Comparison of ENCODE assay signal across 8 cellular contexts in the genomic region with DNA sequence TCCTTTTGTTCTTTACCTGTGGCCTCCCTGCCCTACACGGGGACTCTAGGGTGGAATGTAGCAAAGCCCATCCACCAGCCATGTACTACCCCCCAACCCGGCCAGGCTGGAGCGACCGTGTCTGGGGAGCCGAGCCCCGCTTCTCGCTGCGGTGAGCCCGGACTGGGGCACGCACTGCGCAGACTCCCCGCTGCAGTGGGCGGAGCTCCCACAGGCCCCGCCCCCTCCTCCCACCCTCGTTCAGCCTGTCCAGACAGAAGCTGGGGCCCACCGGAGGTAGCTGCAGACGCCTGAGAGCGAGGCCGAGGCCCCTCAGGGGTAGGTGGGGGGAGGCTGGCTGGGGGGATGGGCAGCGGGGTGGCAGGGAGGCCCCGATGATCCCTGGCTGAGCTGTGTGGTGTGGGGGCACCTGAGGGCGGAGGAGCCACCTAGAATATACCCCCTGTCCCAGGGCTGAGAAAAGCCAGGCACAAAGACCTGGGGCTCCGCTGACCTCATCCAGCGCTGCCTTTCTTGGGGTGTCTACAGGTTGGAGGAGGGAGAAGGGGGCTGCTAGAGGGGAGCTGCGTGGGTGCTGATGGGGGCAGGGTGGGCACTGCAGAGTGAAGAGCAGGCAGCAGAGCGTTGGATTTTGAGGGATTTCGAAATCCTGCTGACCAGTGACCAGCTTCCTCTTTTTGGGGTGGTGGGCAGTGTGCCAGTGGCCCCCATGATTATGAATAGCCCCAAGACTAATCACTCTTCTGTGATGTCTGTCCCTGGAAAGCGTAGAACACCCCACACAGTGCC. TPM values are rescaled to one million over a fixed set of nuclear protein-coding genes. Genes with fewer than 3 reads are reported as not detected.
DNase-seq lines count a peak whose midpoint lies in the region; ATAC-seq and TF ChIP-seq lines count a peak whose summit lies in the region.

No MANE protein-coding gene starts in this region.

- TF ChIP-seq CTCF in Peyer's patch (IDR thresholded peaks at IDR 0.05) (no peak), astrocyte of the cerebellum (IDR thresholded peaks at IDR 0.05; ENCODE audit: low read depth, low read length, missing control alignments) (no peak)

- in situ Hi-C loops in astrocyte of the cerebellum (cut with HindIII; ENCODE audit: low sequenced_read_pairs): no loop called here

- H3K27ac ChIP-seq in Peyer's patch: peak overlapping the region in 1 of 4 donors; percentile 32

- no peak for ATAC-seq in HG03342 (IDR thresholded peaks at IDR 0.05; ENCODE audit: unreplicated experiment)

- no peaks in the 10 kb centered on the region for H3K27me3 ChIP-seq in Peyer's patch

- H3K9me3 ChIP-seq in Peyer's patch: no peaks in the 10 kb centered on the region

- TF ChIP-seq POLR2A in GM19099 (IDR thresholded peaks at IDR 0.05; ENCODE audit: extremely low read depth, insufficient read length, low read depth) (peak; percentile 42), Peyer's patch (IDR thresholded peaks at IDR 0.05) (no peak)

- peaks cover 0 to 31% (median 0%) of the 10 kb centered on the region in 3 donors for H3K36me3 ChIP-seq in Peyer's patch

- H3K4me3 ChIP-seq in Peyer's patch (peak overlapping the region in 3 of 4 donors; percentile 12 to 39 (median 34)), astrocyte of the cerebellum (ENCODE audit: low read depth, low read length) (peak overlapping the region; percentile 45)

- peaks cover 0 to 4% (median 2%) of the 10 kb centered on the region in 4 donors for H3K4me1 ChIP-seq in Peyer's patch

- DNase-seq in Peyer's patch (peak in 2 of 3 donors; percentile 60 to 72), astrocyte of the cerebellum (ENCODE audit: low read depth) (peak; percentile 16), hypothalamus (lab: John Stamatoyannopoulos, UW) (peak in 47 of 51 donors; percentile 5 to 79 (median 48)), retina (peak; percentile 87), HT-29 (ENCODE audit: low spot score) (no peak)
- no peak for DNase-seq in NK-92 treated with Interleukin-12 subunit alpha and Interleukin-12 subunit beta, amount 100 ng/mL, for 24 hours (lab: John Stamatoyannopoulos, UW)

RNA-seq across cellular contexts. Expression of gene PLD3, which starts 17.3 kb away (rescaled TPM):
- total RNA-seq in Peyer's patch: 100 to 1,000 TPM in 3 of 4 donors, 10 to 100 TPM in 1; 61.9 to 210 (median 162) TPM
- total RNA-seq in HT-29 (2014; rRNA removed; shearing (Covaris generic)): 156 and 178 TPM in 2 replicates

RNA-seq across cellular contexts. Expression of gene C19orf47, which starts 17.6 kb away (rescaled TPM):
- total RNA-seq in Peyer's patch: 10 to 100 TPM in 2 of 4 donors, 1 to 10 TPM in 2; 5.8 to 11.3 (median 9.9) TPM
- total RNA-seq in HT-29 (2014; rRNA removed; shearing (Covaris generic)): 35.7 and 36.9 TPM in 2 replicates

RNA-seq across cellular contexts. Expression of gene HIPK4, which starts 24.2 kb away (rescaled TPM):
- total RNA-seq in Peyer's patch: not detected
- total RNA-seq in HT-29 (2014; rRNA removed; shearing (Covaris generic)): 0.10 TPM in 1 of 2 replicates, not detected in the other

RNA-seq across cellular contexts. Expression of gene PRX, which starts 47.4 kb away (rescaled TPM):
- total RNA-seq in Peyer's patch: 1 to 10 TPM; 1.4 to 7.4 (median 3.0) TPM
- total RNA-seq in HT-29 (2014; rRNA removed; shearing (Covaris generic)): 1.3 and 1.8 TPM in 2 replicates

RNA-seq across cellular contexts. Expression of gene SERTAD1, which starts 60.0 kb away (rescaled TPM):
- 10 to 100 TPM in 2 of 4 donors, 1 to 10 TPM in 2; 4.1 to 18.2 (median 11.6) TPM for total RNA-seq in Peyer's patch
- total RNA-seq in HT-29 (2014; rRNA removed; shearing (Covaris generic)): 32.1 and 32.7 TPM in 2 replicates

Comparison
In these comparisons a context has a peak if more than half of its experiments do, and no peak if none do; other contexts are left out.
1. DNase-seq: peak in Peyer's patch (2 of 3), astrocyte of the cerebellum (single experiment), hypothalamus (47 of 51) and retina (single experiment); none in HT-29 (single experiment) and NK-92 treated with Interleukin-12 subunit alpha and Interleukin-12 subunit beta, amount 100 ng/mL, for 24 hours (single experiment).